Comparison of ENCODE assay signal across 15 cellular contexts in the genomic region with DNA sequence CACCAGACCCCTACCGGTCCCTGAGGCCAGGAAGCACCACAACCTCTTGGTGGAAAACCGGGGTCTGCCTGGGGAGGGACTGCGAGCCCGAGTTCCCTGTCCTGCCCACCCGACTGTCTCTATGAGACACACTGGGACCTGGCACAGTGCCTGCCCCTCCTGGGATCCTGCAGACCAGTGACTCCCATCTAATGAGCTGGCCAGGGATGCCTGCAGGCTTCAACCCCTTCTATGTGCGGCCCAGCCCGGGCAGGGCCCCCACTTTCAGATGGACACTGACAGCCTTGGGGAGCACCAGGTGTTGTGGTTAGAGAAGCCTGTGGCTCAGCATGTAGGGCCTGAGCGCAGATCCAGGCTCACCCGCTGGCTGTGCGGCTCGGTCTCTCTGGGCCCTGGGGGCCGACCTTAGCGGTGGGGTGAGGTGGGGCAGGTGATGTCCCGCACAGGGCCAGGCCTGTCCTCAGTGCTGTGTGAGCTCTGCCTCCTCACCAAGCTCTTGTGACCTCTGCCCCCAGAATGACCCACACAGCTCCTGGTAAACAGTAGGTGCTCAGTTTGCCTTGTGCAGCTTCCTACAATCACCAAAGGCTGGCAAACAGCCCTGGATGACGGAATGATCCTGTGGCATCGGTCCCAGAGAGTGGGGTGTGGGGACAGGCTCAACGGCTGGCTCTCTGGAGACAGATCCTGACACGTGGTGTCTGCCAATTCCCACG. TPM values are rescaled to one million over a fixed set of nuclear protein-coding genes. Genes with fewer than 3 reads are reported as not detected.
A peak's percentile ranks its signal among the peaks of the same experiment; 100 is the strongest.
DNase-seq lines count a peak whose midpoint lies in the region; ATAC-seq and TF ChIP-seq lines count a peak whose summit lies in the region.
"Had no signal": no experiment of that assay in that cellular context is flagged by ENCODE, and none has a peak within 500 bp of the region (broad histone marks: within the 10 kb centered on the region; RNA-seq: fewer than 3 reads in every experiment).

No MANE protein-coding gene starts in this region.

- intact Hi-C loops in Calu3 (cut with micrococcal nuclease; ENCODE audit: unreplicated experiment): no loop called here
- intact Hi-C loops in posterior vena cava (cut with DNase I): no loop called here

- H3K27ac Mint-ChIP-seq in Calu3 (ENCODE audit: unreplicated experiment): no peak overlapping the region
- H3K27ac Mint-ChIP-seq: mesothelial cell of epicardium had no signal

- ATAC-seq in esophagus mucosa (peak; percentile 45), GM21825 (IDR thresholded peaks at IDR 0.05; ENCODE audit: unreplicated experiment) (no peak), HG03432 (IDR thresholded peaks at IDR 0.05; ENCODE audit: unreplicated experiment) (no peak)
- ATAC-seq: HCT116 had no signal

- DNase-seq in AG08396 (ENCODE audit: low spot score) (peak; percentile 76), NCI-H1694 treated with DMSO at 0.1 percent for 48 hours (lab: John Stamatoyannopoulos, UW) (peak; percentile 31), medulla oblongata (ENCODE audit: extremely low spot score) (peak; percentile 98), Calu3 (no peak), posterior vena cava (ENCODE audit: low spot score) (no peak)
- DNase-seq: effector CD8-positive, alpha-beta T cell; NCI-H1417; SK-N-SH; WERI-Rb-1 had no signal

- H3K36me3 Mint-ChIP-seq in Calu3 (ENCODE audit: insufficient read depth, unreplicated experiment): peaks cover 6% of the 10 kb centered on the region

- no TSS peak for BruUV-seq in Calu3 (replicated peaks; lab: Mats Ljungman, UMichigan)

- H3K27me3 Mint-ChIP-seq in Calu3 (ENCODE audit: unreplicated experiment): no peaks in the 10 kb centered on the region

- CTCF ChIA-PET in Calu3 (lab: Charles Lee): no interaction called here

- H3K4me3 Mint-ChIP-seq in Calu3 (ENCODE audit: low read depth, unreplicated experiment): no peak overlapping the region
- H3K4me3 Mint-ChIP-seq: mesothelial cell of epicardium had no signal

- no peaks in the 10 kb centered on the region for H3K9me3 Mint-ChIP-seq in Calu3 (ENCODE audit: low read depth, unreplicated experiment)
- H3K9me3 Mint-ChIP-seq: mesothelial cell of epicardium had no signal

- H3K4me1 Mint-ChIP-seq in Calu3 (ENCODE audit: low read depth, unreplicated experiment): no peaks in the 10 kb centered on the region
- H3K4me1 Mint-ChIP-seq: mesothelial cell of epicardium had no signal

- no peak for TF ChIP-seq CTCF in Calu3 (IDR thresholded peaks at IDR 0.05; ENCODE audit: unreplicated experiment)

RNA-seq across cellular contexts. Expression of gene CACTIN, which starts 17.9 kb away (rescaled TPM):
- 10.5 TPM for total RNA-seq in esophagus mucosa
- total RNA-seq in Calu3 (2022): 20.2 and 21.4 TPM in 2 replicates
- 10 to 100 TPM; 13.0 to 17.0 TPM for total RNA-seq in posterior vena cava

RNA-seq across cellular contexts. Expression of gene TBXA2R, which starts 37.8 kb away (rescaled TPM):
- total RNA-seq in esophagus mucosa: 0.64 TPM
- total RNA-seq in Calu3 (2022): 0.20 and 0.24 TPM in 2 replicates
- total RNA-seq in posterior vena cava: 10 to 100 TPM; 46.9 to 49.6 TPM

RNA-seq across cellular contexts. Expression of gene PIP5K1C, which starts 55.8 kb away (rescaled TPM):
- total RNA-seq in esophagus mucosa (16.4 TPM), Calu3 (2022) (23.6 and 26.3 TPM in 2 replicates), posterior vena cava (10 to 100 TPM; 80.9 to 85.4 TPM)

RNA-seq across cellular contexts. Expression of gene GIPC3, which starts 59.2 kb away (rescaled TPM):
- total RNA-seq in esophagus mucosa (0.28 TPM), Calu3 (2022) (not detected in 2 replicates), posterior vena cava (10 to 100 TPM; 13.9 to 14.6 TPM)
- total RNA-seq: hepatocyte had no signal

Comparison
In these comparisons a context has a peak if more than half of its experiments do, and no peak if none do; other contexts are left out.
1. DNase-seq: peak in AG08396 (single experiment), NCI-H1694 treated with DMSO at 0.1 percent for 48 hours (single experiment) and medulla oblongata (single experiment); none in Calu3 (single experiment) and posterior vena cava (single experiment).
2. RNA of gene TBXA2R, which starts 37.8 kb away (total RNA-seq): 46.9 to 49.6 TPM in posterior vena cava; 0.64 TPM in esophagus mucosa (single experiment) and 0.20 to 0.24 TPM in Calu3; every median in the first group is over 10 times any median in the second.